ENCODE assay signal across 23 cellular contexts in genomic region chr1:204740354-204740753, GRCh38. TPM values are rescaled to one million over a fixed set of nuclear protein-coding genes. Genes with fewer than 3 reads are reported as not detected.
DNase-seq lines count a peak whose midpoint lies in the region; ATAC-seq, FAIRE-seq and TF ChIP-seq lines count a peak whose summit lies in the region.
"Had no signal": no experiment of that assay in that cellular context is flagged by ENCODE, and none has a peak within 500 bp of the region (broad histone marks: within the 10 kb centered on the region; RNA-seq: fewer than 3 reads in every experiment).

No MANE protein-coding gene starts in this region.

- FAIRE-seq in A204.1 (lab: Jason Lieb, UNC), result peak; percentile 35
- FAIRE-seq in G401.6 (lab: Jason Lieb, UNC), result peak; percentile 17
- no peak for FAIRE-seq in K562 (lab: Jason Lieb, UNC)
- peak; percentile 24 for FAIRE-seq in frontal cortex (lab: Jason Lieb, UNC)
- FAIRE-seq: GM12892, GM19239, H1 had no signal

- H3K4me1 ChIP-seq in K562 (replicated peaks in 1 of 2; ENCODE audit: control insufficient read depth in 2 of 2, insufficient read depth in 2 of 2, low read length in 2 of 2), result no peaks in the 10 kb centered on the region
- H3K4me1 ChIP-seq: Caco-2 had no signal

- no peak overlapping the region for H3K9ac ChIP-seq in K562 (ENCODE audit: insufficient read depth in 1 of 2, low read depth in 2 of 2, low read length in 2 of 2)
- H3K9ac ChIP-seq: GM23248 had no signal

- H4K20me1 ChIP-seq in K562 (replicated peaks; ENCODE audit: control insufficient read depth, insufficient read depth, low read length), result no peaks in the 10 kb centered on the region

- POLR2A ChIA-PET in K562 (lab: Yijun Ruan, JAX), result no interaction called here

- H2AFZ ChIP-seq in K562 (ENCODE audit: low read depth, low read length), result no peak overlapping the region
- H2AFZ ChIP-seq: GM23248 had no signal

- in situ Hi-C loops in K562 (cut with MboI), result no loop called here

- no peak for TF ChIP-seq POLR2A in K562 (conservative IDR thresholded peaks at IDR 0.05)

- H3K9me3 ChIP-seq in K562 (replicated peaks; ENCODE audit: control insufficient read depth, insufficient read depth, low read depth, low read length), result peaks cover 5% of the 10 kb centered on the region; the same call in 1 of the 2 replicates

- TF ChIP-seq CTCF in K562 (IDR thresholded peaks at IDR 0.05 in 2 of 3, conservative IDR thresholded peaks at IDR 0.05 in 1 of 3; ENCODE audit: insufficient read depth in 2 of 3, low read depth in 1 of 3, low read length in 3 of 3), result no peak

- no TSS peak for BruUV-seq in K562 (replicated peaks; lab: Mats Ljungman, UMichigan)

- DNase-seq in K562 (ENCODE audit: extremely low read depth in 1 of 4, low spot score in 3 of 4) (no peak), frontal cortex (ENCODE audit: low spot score in 2 of 2) (no peak), NCI-H345 treated with DMSO at 0.1 percent for 48 hours (lab: John Stamatoyannopoulos, UW; ENCODE audit: unreplicated experiment) (no peak), head of caudate nucleus (no peak), SHP77 (lab: John Stamatoyannopoulos, UW) (no peak)
- DNase-seq: 8988T; C1 segment of cervical spinal cord; Caco-2; CD4-positive, alpha-beta memory T cell; DMS 273 treated with DMSO at 0.1 percent for 48 hours; DMS79; EL; GF-D8; GM23248; H7; HCEC 1CT had no signal

- no peak overlapping the region for H3K4me3 ChIP-seq in K562
- H3K4me3 ChIP-seq: GM23248 had no signal

- H3K27me3 ChIP-seq in K562 (ENCODE audit: control insufficient read depth in 2 of 2, insufficient read depth in 2 of 2, low read length in 2 of 2), result peaks cover 12 to 32% of the 10 kb centered on the region in 2 experiments

- no peak for TF ChIP-seq RAD21 in K562 (CRISPR knock-in tag; conservative IDR thresholded peaks at IDR 0.05 in 1 of 2, IDR thresholded peaks at IDR 0.05 in 1 of 2)

- no peak overlapping the region for H3K4me2 ChIP-seq in K562 (ENCODE audit: insufficient read depth, low read length)

- no peak overlapping the region for H3K27ac ChIP-seq in K562 (ENCODE audit: extremely low read depth, low read depth, low read length)
- H3K27ac ChIP-seq: GM23248 had no signal

- H3K36me3 ChIP-seq in K562 (ENCODE audit: control insufficient read depth, insufficient read depth, low read length), result no peaks in the 10 kb centered on the region

- CTCF ChIA-PET in K562 (lab: Yijun Ruan, JAX; ENCODE audit: low intra/inter-chr PET ratio), result interaction anchor here (0.7 kb wide), 1 partner anchor 67 kb away, joined by 3 read pairs; no protein-coding TSS in a partner anchor

- H3K79me2 ChIP-seq in K562 (ENCODE audit: control insufficient read depth, insufficient read depth, low read length), result no peaks in the 10 kb centered on the region

- no peaks in the 10 kb centered on the region for H3K9me1 ChIP-seq in K562 (ENCODE audit: control insufficient read depth, insufficient read depth, low read length)

- intact Hi-C loops in K562 (cut with micrococcal nuclease) (no loop called here), head of caudate nucleus (cut with DNase I) (no loop called here)

- TF ChIP-seq EP300 in K562 (IDR thresholded peaks at IDR 0.05; ENCODE audit: low read length), result no peak

- no peak for ATAC-seq in K562

TF ChIP-seq in K562, 482 proteins besides CTCF, POLR2A, EP300 and RAD21:
- TF ChIP-seq CCAR2 (IDR thresholded peaks at IDR 0.05; ENCODE audit: low read depth, low read length) (no peak), ATF3 (IDR thresholded peaks at IDR 0.05) (peak; percentile 39; the same call in 1 of the 2 replicates), ATF3 (CRISPR knock-in tag; conservative IDR thresholded peaks at IDR 0.05) (no peak), ZNF253 (CRISPR knock-in tag; conservative IDR thresholded peaks at IDR 0.05) (no peak), FOXJ2 (tag; IDR thresholded peaks at IDR 0.05) (no peak), ZNF311 (CRISPR knock-in tag; IDR thresholded peaks at IDR 0.05) (no peak), ATF2 (CRISPR knock-in tag; IDR thresholded peaks at IDR 0.05) (no peak)

RNA-seq across cellular contexts. Expression of gene LRRN2, which starts 54.8 kb away (rescaled TPM):
- 0.09 TPM in 1 of 2 replicates, not detected in the other for total RNA-seq in K562 (2011; cell fraction: chromatin; rRNA removed; ENCODE audit: low replicate concordance)
- 0.17 TPM in 1 of 2 replicates, not detected in the other for total RNA-seq in K562 (2011; cell fraction: nucleolus; rRNA removed)
- not detected in 2 replicates for total RNA-seq in K562 (2011; cell fraction: nucleoplasm; rRNA removed)
- total RNA-seq in K562 (2014; rRNA removed) (0.05 TPM in 1 of 2 replicates, not detected in the other), K562 (2014; rRNA removed; fragmentation: Illumina TruSeq; extraction: Trizol) (not detected in 2 replicates), K562 (2015; rRNA removed; fragmentation: Illumina TruSeq; extraction: Trizol) (not detected in 2 replicates), K562 (2021) (not detected in 2 replicates), frontal cortex (7.7 TPM)
- polyA plus RNA-seq in K562 (2011; rRNA removed) (not detected in 2 replicates), K562 (2014; fragmentation: Illumina TruSeq; extraction: Trizol) (0.06 TPM in 1 of 2 replicates, not detected in the other), K562 (2014; fragmentation: Nextera tagmentation; extraction: Ambion mirVana) (not detected), K562 (2014; rRNA removed) (not detected in 2 replicates)
- polyA plus RNA-seq in K562 (2011; cell fraction: cytosol; rRNA removed), result 0.36 TPM in 1 of 2 replicates, not detected in the other
- not detected in 2 replicates for polyA plus RNA-seq in K562 (2011; cell fraction: nucleus; rRNA removed)
- polyA plus RNA-seq in K562 (2012), result 0.03 and 0.08 TPM in 2 replicates
- polyA minus RNA-seq in K562 (2011; rRNA and poly(A)+ RNA removed), result not detected in 2 replicates
- not detected in 2 replicates for polyA minus RNA-seq in K562 (2011; cell fraction: cytosol; rRNA and poly(A)+ RNA removed)
- not detected in 2 replicates for polyA minus RNA-seq in K562 (2011; cell fraction: nucleus; rRNA and poly(A)+ RNA removed)
- total RNA-seq: A673; Caco-2; CD4-positive, alpha-beta memory T cell had no signal
- polyA plus RNA-seq: BJ; CD4-positive, alpha-beta memory T cell; GM23248 had no signal
